ENCODE assay signal across 14 cellular contexts in the genomic region with DNA sequence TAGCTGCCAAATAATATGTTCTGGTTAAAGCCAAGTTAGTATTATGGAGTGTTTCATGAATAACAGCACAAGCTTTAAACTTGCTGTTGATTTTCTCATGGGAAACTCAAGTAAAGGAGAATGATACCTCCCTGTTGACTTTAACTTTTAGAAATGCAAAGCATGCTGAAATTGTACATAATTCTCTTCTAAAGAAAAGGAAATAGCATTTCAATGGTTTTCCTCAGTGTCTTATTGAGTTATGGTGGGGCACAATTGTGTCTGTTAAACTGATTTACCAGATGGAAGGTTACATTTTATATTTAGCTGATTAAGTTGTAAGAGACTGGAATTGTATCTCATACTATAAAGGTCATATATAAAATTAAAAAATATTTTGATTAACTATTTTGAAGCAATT.
DNase-seq lines count a peak whose midpoint lies in the region; ATAC-seq lines count a peak whose summit lies in the region.
"Had no signal": no experiment of that assay in that cellular context is flagged by ENCODE, and none has a peak within 500 bp of the region (broad histone marks: within the 10 kb centered on the region; RNA-seq: fewer than 3 reads in every experiment).

No MANE protein-coding gene starts in this region.

- DNase-seq in DMS53 (lab: John Stamatoyannopoulos, UW): peak; percentile 29
- no peak for DNase-seq in DMS53 treated with DMSO at 0.1 percent for 48 hours (lab: John Stamatoyannopoulos, UW; ENCODE audit: unreplicated experiment)
- peak; percentile 24 for DNase-seq in NCI-H69 (lab: John Stamatoyannopoulos, UW)
- peak; percentile 14 for DNase-seq in left kidney (ENCODE audit: low read depth, low spot score)
- no peak for DNase-seq in HPDE6-E6E7 (ENCODE audit: extremely low spot score)
- DNase-seq: Caco-2; CD4-positive, CD25-positive, alpha-beta regulatory T cell; CD8-positive, alpha-beta T cell; DMS153; DMS79 treated with DMSO at 0.1 percent for 48 hours; GF-D8; H9 had no signal

- ATAC-seq in GM18520 (IDR thresholded peaks at IDR 0.05; ENCODE audit: unreplicated experiment): no peak
- ATAC-seq: CD8-positive, alpha-beta T cell; HCT116 had no signal

Comparison
In these comparisons a context has a peak if more than half of its experiments do, and no peak if none do; other contexts are left out.
1. DNase-seq: peak in DMS53 (single experiment), NCI-H69 (single experiment) and left kidney (single experiment); none in DMS53 treated with DMSO at 0.1 percent for 48 hours (single experiment) and HPDE6-E6E7 (single experiment).